1 cellular context compared by ENCODE assay signal in genomic region chr20:46276531-46276930, GRCh38.
TF ChIP-seq lines count a peak whose summit lies in the region.

No MANE protein-coding gene starts in this region.

TF ChIP-seq in HepG2, 621 proteins besides CTCF, POLR2A, EP300 and RAD21:
- TF ChIP-seq KDM6A (CRISPR knock-in tag; IDR thresholded peaks at IDR 0.05; ENCODE audit: low read depth): no peak
